ENCODE assay signal across 8 cellular contexts in the genomic region with DNA sequence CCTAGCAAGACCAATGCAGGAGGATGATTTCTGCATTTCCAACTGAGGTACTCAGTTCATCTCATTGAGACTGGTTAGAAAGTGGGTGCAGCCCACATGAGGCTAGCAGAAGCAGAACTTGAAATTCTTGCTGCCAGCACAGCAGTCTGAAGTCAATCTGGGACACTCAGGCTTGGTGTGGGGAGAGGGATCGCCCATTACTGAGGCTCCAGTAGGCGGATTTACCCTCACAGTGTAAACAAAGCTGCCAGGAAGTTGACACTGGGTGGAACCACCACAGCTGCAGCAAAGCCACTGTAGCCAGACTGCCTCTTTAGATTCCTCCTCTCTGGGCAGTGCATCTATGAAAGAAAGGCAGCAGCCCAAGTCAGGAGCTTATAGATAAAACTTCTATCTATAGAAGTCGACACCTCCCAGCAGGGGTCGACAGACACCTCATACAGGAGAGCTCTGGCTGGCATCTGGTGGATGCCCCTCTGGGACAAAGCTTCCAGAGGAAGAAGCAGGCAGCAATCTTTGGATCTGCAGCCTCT.
DNase-seq lines count a peak whose midpoint lies in the region; ATAC-seq and TF ChIP-seq lines count a peak whose summit lies in the region.
"Not testable (repeated sequence)": the region's sequence is repeated elsewhere in the genome, so short reads cannot be mapped to it uniquely, and the experiment has no call there.

No MANE protein-coding gene starts in this region.

- H3K27ac Mint-ChIP-seq in WTC11 = not testable (repeated sequence)

- not testable (repeated sequence) for H2BK5ac ChIP-seq in mesendoderm (ENCODE audit: low read length)

- H3K4ac ChIP-seq in mesendoderm (ENCODE audit: low read depth, low read length) = not testable (repeated sequence)

- DNase-seq in COLO668 (lab: John Stamatoyannopoulos, UW; ENCODE audit: unreplicated experiment) = peak; percentile 67
- peak; percentile 79 for DNase-seq in DMS53 treated with DMSO at 0.1 percent for 48 hours (lab: John Stamatoyannopoulos, UW; ENCODE audit: unreplicated experiment)
- peak; percentile 23 for DNase-seq in HT1080 (ENCODE audit: low read depth)
- DNase-seq in NCI-H2107 treated with DMSO at 0.1 percent for 48 hours (lab: John Stamatoyannopoulos, UW; ENCODE audit: unreplicated experiment) = peak; percentile 12
- DNase-seq in NCI-H748 treated with DMSO at 0.1 percent for 48 hours (lab: John Stamatoyannopoulos, UW) = peak; percentile 29
- DNase-seq in PC-3; WTC11 (ENCODE audit: low spot score): not testable (repeated sequence)
- DNase-seq in mesendoderm = peak; percentile 64

- not testable (repeated sequence) for H2BK120ac ChIP-seq in mesendoderm (ENCODE audit: low read depth, low read length)

- not testable (repeated sequence) for H4K5ac ChIP-seq in mesendoderm (ENCODE audit: low read length)

- H3K4me2 ChIP-seq in PC-3 (ENCODE audit: low read length); mesendoderm (ENCODE audit: low read length): not testable (repeated sequence)

- peaks cover 59% of the 10 kb centered on the region for H3K9me3 Mint-ChIP-seq in WTC11

- not testable (repeated sequence) for H3K27me3 Mint-ChIP-seq in WTC11 (ENCODE audit: low read depth)

- not testable (repeated sequence) for H3K4me3 ChIP-seq in PC-3 (ENCODE audit: low read length); mesendoderm (ENCODE audit: low read length)

- H3K56ac ChIP-seq in mesendoderm (ENCODE audit: low read length) = peak overlapping the region; percentile 56

- H3F3A ChIP-seq in PC-3 (ENCODE audit: low read length, unreplicated experiment) = not testable (repeated sequence)

- H3K9me3 ChIP-seq in PC-3 (ENCODE audit: low read length) = not testable (repeated sequence)

- no CpG with 5 or more reads among the region's 4 CpGs for WGBS in mesendoderm (ENCODE audit: extremely low coverage, insufficient coverage, low lambda C conversion rate)

- CTCF ChIA-PET in PC-3 (lab: Charles Lee) = not testable (repeated sequence)
- CTCF ChIA-PET in WTC11 (lab: Charles Lee) = interaction anchor here (1.1 kb wide), 1 partner anchor 424 kb away, joined by 3 read pairs; no protein-coding TSS in a partner anchor

- not testable (repeated sequence) for H3K79me2 ChIP-seq in PC-3 (ENCODE audit: low read length); mesendoderm (ENCODE audit: control insufficient read depth, insufficient read depth, low read length)

- peaks cover 36% of the 10 kb centered on the region for H3K36me3 Mint-ChIP-seq in WTC11

- H4K8ac ChIP-seq in mesendoderm (ENCODE audit: low read depth, low read length) = not testable (repeated sequence)

- H3K79me1 ChIP-seq in mesendoderm (ENCODE audit: low read length) = not testable (repeated sequence)

- not testable (repeated sequence) for H3K9me2 ChIP-seq in PC-3 (replicated peaks; ENCODE audit: low read length)

- H3K4me1 Mint-ChIP-seq in WTC11 = not testable (repeated sequence)

- not testable (repeated sequence) for H3K18ac ChIP-seq in mesendoderm (ENCODE audit: low read length)

- not testable (repeated sequence) for H2AFZ ChIP-seq in PC-3 (ENCODE audit: low read length)

- not testable (repeated sequence) for H3K4me1 ChIP-seq in PC-3 (ENCODE audit: insufficient read depth, low read length); mesendoderm (ENCODE audit: control insufficient read depth, low read depth, low read length)

- H3K4me3 Mint-ChIP-seq in WTC11 = not testable (repeated sequence)

- not testable (repeated sequence) for H3K27ac ChIP-seq in PC-3 (ENCODE audit: low read length); mesendoderm (ENCODE audit: low read depth, low read length)

- not testable (repeated sequence) for H3K27me3 ChIP-seq in PC-3 (ENCODE audit: low read length); mesendoderm (ENCODE audit: insufficient read depth, low read length, poor library complexity)

- peak; percentile 18; the same call in 1 of the 2 replicates for ATAC-seq in PC-3
- ATAC-seq in WTC11 = peak; percentile 63

- H3K23ac ChIP-seq in mesendoderm (ENCODE audit: low read length) = not testable (repeated sequence)

- not testable (repeated sequence) for H3K9ac ChIP-seq in PC-3 (ENCODE audit: low read length); mesendoderm (ENCODE audit: low read length)

- H4K20me1 ChIP-seq in PC-3 (ENCODE audit: low read length) = not testable (repeated sequence)

- not testable (repeated sequence) for H2BK15ac ChIP-seq in mesendoderm (replicated peaks; ENCODE audit: low read depth)

- intact Hi-C loops in PC-3 (cut with micrococcal nuclease) = not testable (repeated sequence)

- H3K36me3 ChIP-seq in PC-3 (ENCODE audit: low read depth, low read length); mesendoderm (ENCODE audit: control insufficient read depth, insufficient read depth, low read length): not testable (repeated sequence)

- POLR2A ChIA-PET in PC-3 (lab: Charles Lee; ENCODE audit: unreplicated experiment); WTC11 (lab: Charles Lee): not testable (repeated sequence)

- TF ChIP-seq CTCF in PC-3 (conservative IDR thresholded peaks at IDR 0.05; ENCODE audit: low read depth, low read length); WTC11 (IDR thresholded peaks at IDR 0.05): not testable (repeated sequence)

- BruUV-seq in PC-3 (replicated peaks; lab: Mats Ljungman, UMichigan) = not testable (repeated sequence)

- H2AK5ac ChIP-seq in mesendoderm (ENCODE audit: low read length) = not testable (repeated sequence)
